ENCODE assay signal across 24 cellular contexts in the genomic region with DNA sequence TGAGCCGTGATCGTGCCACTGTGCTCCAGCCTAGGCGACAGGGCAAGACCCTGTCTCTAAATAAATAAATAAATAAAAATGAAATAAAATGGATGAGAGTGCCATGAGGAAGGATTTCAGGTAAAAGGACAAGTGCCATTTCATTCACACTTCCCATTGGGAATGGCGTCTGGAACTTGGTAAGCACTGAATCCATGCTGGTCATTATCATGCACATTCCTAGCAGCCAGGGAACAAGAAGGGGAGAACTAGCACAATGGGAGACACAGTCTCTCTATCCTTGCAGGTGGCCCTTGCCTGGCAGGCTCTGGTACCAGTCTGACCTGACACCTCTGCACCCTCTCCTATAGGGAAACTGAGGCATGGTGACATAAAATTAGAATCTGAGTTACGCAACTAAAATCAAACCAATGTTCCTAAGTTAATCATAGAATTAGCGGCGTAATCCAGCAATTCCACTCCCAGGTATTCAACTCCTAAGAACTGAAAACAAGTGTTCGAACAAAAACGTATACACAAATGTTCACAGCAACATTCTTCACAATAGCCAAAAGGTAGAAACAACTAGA.
"Had no signal": no experiment of that assay in that cellular context is flagged by ENCODE, and none has a peak within 500 bp of the region (broad histone marks: within the 10 kb centered on the region; RNA-seq: fewer than 3 reads in every experiment).

No MANE protein-coding gene starts in this region.

- H3K9me3 ChIP-seq: lower lobe of right lung, prostate gland, right atrium auricular region, suprapubic skin, upper lobe of left lung had no signal

- FAIRE-seq: frontal cortex, keratinocyte, urothelium cell line had no signal

- H3K36me3 ChIP-seq: lower lobe of right lung, prostate gland, right atrium auricular region, suprapubic skin, upper lobe of left lung had no signal

- H3K4me1 Mint-ChIP-seq: nephron; stimulated activated naive CD8-positive, alpha-beta T cell treated with anti-CD3 and anti-CD28 coated beads, Interleukin-15, amount 100 ng/mL, for 72 hours had no signal

- ATAC-seq: left ventricle myocardium superior; lower lobe of right lung; naive thymus-derived CD4-positive, alpha-beta T cell; sciatic nerve; stimulated activated naive CD8-positive, alpha-beta T cell treated with anti-CD3 and anti-CD28 coated beads, Interleukin-15, amount 100 ng/mL, for 72 hours had no signal

- H3K27me3 Mint-ChIP-seq: stimulated activated naive CD8-positive, alpha-beta T cell treated with anti-CD3 and anti-CD28 coated beads, Interleukin-15, amount 100 ng/mL, for 72 hours had no signal

- H3K27ac ChIP-seq: lower lobe of right lung, prostate gland, suprapubic skin, upper lobe of left lung had no signal

- H3K4me3 ChIP-seq: lower lobe of right lung, prostate gland, right atrium auricular region, smooth muscle cell, suprapubic skin, upper lobe of left lung had no signal

- H3K27ac Mint-ChIP-seq: nephron had no signal

- H3K4me1 ChIP-seq: lower lobe of right lung, prostate gland had no signal

- H3K4me2 ChIP-seq: smooth muscle cell had no signal

- H3K9me3 Mint-ChIP-seq: naive thymus-derived CD4-positive, alpha-beta T cell; nephron; stimulated activated naive CD8-positive, alpha-beta T cell treated with anti-CD3 and anti-CD28 coated beads, Interleukin-15, amount 100 ng/mL, for 72 hours had no signal

- DNase-seq: cortex of kidney; effector CD4-positive, alpha-beta T cell; hypothalamus; left ventricle myocardium superior; lower lobe of right lung; midbrain; naive thymus-derived CD4-positive, alpha-beta T cell; nucleus accumbens; stimulated activated CD4-positive, alpha-beta T cell treated with anti-CD3 and anti-CD28 coated beads, Interleukin-12 subunit alpha, Interleukin-12 subunit beta, amount 100 ng/mL, for 4 hours; stimulated activated CD4-positive, alpha-beta T cell treated with anti-CD3 and anti-CD28 coated beads, Interleukin-1b, Interleukin-23, amount 100 ng/mL, for 48 hours; stimulated activated CD4-positive, alpha-beta T cell treated with anti-CD3 and anti-CD28 coated beads, Interleukin-4, amount 100 ng/mL, for 1 hour; stimulated activated CD8-positive, alpha-beta memory T cell treated with anti-CD3 and anti-CD28 coated beads, Interleukin-4, amount 100 ng/mL, for 48 hours; stimulated activated naive CD4-positive, alpha-beta T cell; stimulated activated naive CD8-positive, alpha-beta T cell treated with anti-CD3 and anti-CD28 coated beads, Interleukin-15, amount 100 ng/mL, for 72 hours; upper lobe of left lung had no signal

- H3K36me3 Mint-ChIP-seq: naive thymus-derived CD4-positive, alpha-beta T cell had no signal

- H3K4me3 Mint-ChIP-seq: naive thymus-derived CD4-positive, alpha-beta T cell; nephron; stimulated activated naive CD8-positive, alpha-beta T cell treated with anti-CD3 and anti-CD28 coated beads, Interleukin-15, amount 100 ng/mL, for 72 hours had no signal

- H3K27me3 ChIP-seq: right atrium auricular region, suprapubic skin, upper lobe of left lung had no signal
